Comparison of ENCODE assay signal across 17 cellular contexts in genomic region chrY:15259286-15259685, GRCh38.
"Had no signal": no experiment of that assay in that cellular context is flagged by ENCODE, and none has a peak within 500 bp of the region (broad histone marks: within the 10 kb centered on the region; RNA-seq: fewer than 3 reads in every experiment).

No MANE protein-coding gene starts in this region.

- DNase-seq: colonic mucosa; effector CD8-positive, alpha-beta T cell; endodermal cell; erythroblast; immature natural killer cell; pancreas; right lobe of liver; small intestine; stimulated activated CD4-positive, alpha-beta T cell treated with anti-CD3 and anti-CD28 coated beads, Interleukin-15, amount 100 ng/mL, for 24 hours; stimulated activated CD4-positive, alpha-beta T cell treated with anti-CD3 and anti-CD28 coated beads, Interleukin-2, amount 100 ng/mL, for 48 hours; stimulated activated naive B cell treated with anti-CD40 and anti-IgM and Interleukin-4, amounts not matched to agents 10 μg/mL and 1 μg/mL and 100 μg/mL, for 72 hours; transverse colon had no signal

- H3K4me3 ChIP-seq: colonic mucosa, lung, pancreas, right lobe of liver, thoracic aorta, transverse colon had no signal

- H3K36me3 ChIP-seq: colonic mucosa, neutrophil, pancreas, right lobe of liver, thoracic aorta, transverse colon had no signal

- H3K9me3 ChIP-seq: colonic mucosa, neutrophil, pancreas, right lobe of liver, thoracic aorta, transverse colon had no signal

- ATAC-seq: left lobe of liver; natural killer cell treated with Interleukin-12 subunit alpha and Interleukin-12 subunit beta and Interleukin-15 and Interleukin-18, amount 100 ng/mL, for 72 hours; pancreas; right lobe of liver; stimulated activated naive B cell treated with anti-CD40 and anti-IgM and Interleukin-4, amounts not matched to agents 10 μg/mL and 1 μg/mL and 100 μg/mL, for 72 hours had no signal

- H3K27ac ChIP-seq: colonic mucosa, neutrophil, pancreas, right lobe of liver, thoracic aorta, transverse colon had no signal

- H3K4me1 ChIP-seq: colonic mucosa, pancreas, right lobe of liver, transverse colon had no signal

- H3K27me3 ChIP-seq: colonic mucosa, neutrophil, pancreas, right lobe of liver, transverse colon had no signal
